In genomic region chr2:32926708-32927084, GRCh38 we compare ENCODE assay signal across 13 cellular contexts. TPM values are rescaled to one million over a fixed set of nuclear protein-coding genes. Genes with fewer than 3 reads are reported as not detected.
DNase-seq lines count a peak whose midpoint lies in the region; ATAC-seq and TF ChIP-seq lines count a peak whose summit lies in the region.
"Had no signal": no experiment of that assay in that cellular context is flagged by ENCODE, and none has a peak within 500 bp of the region (broad histone marks: within the 10 kb centered on the region; RNA-seq: fewer than 3 reads in every experiment).

No MANE protein-coding gene starts in this region.

- no peak overlapping the region for H3K18ac ChIP-seq in trophoblast cell (ENCODE audit: low read length)

- H3K9me2 ChIP-seq in HCT116 (ENCODE audit: insufficient read depth): no peaks in the 10 kb centered on the region

- TF ChIP-seq POLR2A in HCT116 (IDR thresholded peaks at IDR 0.05; ENCODE audit: borderline replicate concordance, extremely low read depth, insufficient read depth, insufficient read length): no peak

- ATAC-seq in HCT116 (no peak), left ventricle myocardium superior (peak; percentile 67), HG03135 (IDR thresholded peaks at IDR 0.05; ENCODE audit: unreplicated experiment) (no peak)
- no peak for ATAC-seq in activated CD4-positive, CD25-positive, alpha-beta regulatory T cell treated with anti-CD3 and anti-CD28 coated beads, Interleukin-2, amount 50 U/mL, for 24 hours
- ATAC-seq: activated naive CD8-positive, alpha-beta T cell treated with anti-CD3 and anti-CD28 coated beads, Interleukin-2, amount 50 U/mL, for 24 hours; stimulated activated memory B cell treated with anti-CD40 and anti-IgM and Interleukin-4, amounts not matched to agents 10 μg/mL and 1 μg/mL and 100 μg/mL, for 72 hours had no signal

- H2BK12ac ChIP-seq in trophoblast cell (ENCODE audit: low read length): no peak overlapping the region

- H3K4me3 ChIP-seq in HCT116 (replicated peaks in 1 of 2; ENCODE audit: low read depth in 1 of 2, low read length in 2 of 2): no peak overlapping the region
- no peak overlapping the region for H3K4me3 ChIP-seq in astrocyte of the spinal cord (ENCODE audit: low read depth, low read length)
- no peak overlapping the region for H3K4me3 ChIP-seq in trophoblast cell (ENCODE audit: low read depth, low read length)

- 0 out of 2 replicates have a peak, but pooled peaks have one; percentile 3 for TF ChIP-seq RAD21 in HCT116 (IDR thresholded peaks at IDR 0.05; ENCODE audit: low read depth)

- H3K9ac ChIP-seq in HCT116 (ENCODE audit: low read length) (no peak overlapping the region), trophoblast cell (ENCODE audit: low read length) (no peak overlapping the region)

- no peaks in the 10 kb centered on the region for H3K79me2 ChIP-seq in HCT116 (ENCODE audit: insufficient read depth, low read length)
- H3K79me2 ChIP-seq in trophoblast cell (ENCODE audit: control insufficient read depth, insufficient read depth, low read length, poor library complexity): no peaks in the 10 kb centered on the region

- H3K9me3 ChIP-seq in HCT116 (ENCODE audit: control insufficient read depth in 1 of 2, insufficient read depth in 1 of 2, low read depth in 1 of 2, low read length in 2 of 2) (no peaks in the 10 kb centered on the region), trophoblast cell (ENCODE audit: insufficient read depth, low read depth, low read length) (no peaks in the 10 kb centered on the region)
- H3K9me3 ChIP-seq: neutrophil had no signal

- no peak overlapping the region for H2AK5ac ChIP-seq in trophoblast cell (ENCODE audit: low read length)

- no peak overlapping the region for H2BK5ac ChIP-seq in trophoblast cell (ENCODE audit: low read depth, low read length, poor library complexity)

- in situ Hi-C loops in astrocyte of the spinal cord (cut with HindIII; ENCODE audit: low sequenced_read_pairs): no loop called here

- no peak overlapping the region for H3K27ac ChIP-seq in HCT116 (ENCODE audit: low read depth, low read length)
- H3K27ac ChIP-seq in trophoblast cell (ENCODE audit: low read depth, low read length): no peak overlapping the region
- H3K27ac ChIP-seq: neutrophil had no signal

- no peaks in the 10 kb centered on the region for H4K20me1 ChIP-seq in HCT116 (ENCODE audit: insufficient read depth)

- RAD21 ChIA-PET in HCT116 (lab: Charles Lee; ENCODE audit: low non-redundant PET in 1 of 2, low total read pairs in 2 of 2, uncharacterized antibody in 2 of 2, unreplicated experiment in 2 of 2): no interaction called here

- H4K12ac ChIP-seq in trophoblast cell (ENCODE audit: low read depth, low read length): no peak overlapping the region

- H3K27me3 ChIP-seq in HCT116 (ENCODE audit: insufficient read depth, low read length): no peaks in the 10 kb centered on the region
- H3K27me3 ChIP-seq in trophoblast cell (ENCODE audit: insufficient read depth, low read length): no peaks in the 10 kb centered on the region

- no peak for DNase-seq in HCT116 (ENCODE audit: low read depth, low spot score)
- DNase-seq in astrocyte of the spinal cord (ENCODE audit: low read depth, low spot score): peak; percentile 53
- DNase-seq in left ventricle myocardium superior: no peak
- DNase-seq in trophoblast cell: peak; percentile 56 to 77
- DNase-seq in CD1c-positive myeloid dendritic cell (ENCODE audit: extremely low spot score): no peak
- no peak for DNase-seq in GOT3 (lab: John Stamatoyannopoulos, UW)
- DNase-seq: activated CD8-positive, alpha-beta memory T cell treated with anti-CD3 and anti-CD28 coated beads, Interleukin-2, amount 50 U/mL, for 4 hours; activated naive CD8-positive, alpha-beta T cell treated with anti-CD3 and anti-CD28 coated beads, Interleukin-2, amount 50 U/mL, for 24 hours; NCI-H187 had no signal

- H2AFZ ChIP-seq in HCT116 (ENCODE audit: low read depth, low read length, poor library complexity, severe bottlenecking): no peak overlapping the region
- no peak overlapping the region for H2AFZ ChIP-seq in trophoblast cell (ENCODE audit: insufficient read depth, low read length, poor library complexity)

- no CpG with 5 or more reads among the region's 2 CpGs for WGBS in trophoblast cell (ENCODE audit: extremely low coverage, insufficient coverage, insufficient read length)

- intact Hi-C loops in HCT116 (cut with micrococcal nuclease): no loop called here
- intact Hi-C loops in left ventricle myocardium superior (cut with micrococcal nuclease): no loop called here

- H3K79me1 ChIP-seq in trophoblast cell (ENCODE audit: low read length): peaks cover 3% of the 10 kb centered on the region

- POLR2A ChIA-PET in HCT116 (lab: Charles Lee): no interaction called here

- no peak overlapping the region for H3K23ac ChIP-seq in trophoblast cell (ENCODE audit: low read length)

- no TSS peak for BruUV-seq in HCT116 (replicated peaks; lab: Mats Ljungman, UMichigan)

- no peak overlapping the region for H3K14ac ChIP-seq in trophoblast cell (ENCODE audit: low read length)

- no peak overlapping the region for H4K8ac ChIP-seq in trophoblast cell (ENCODE audit: low read depth, low read length)

- TF ChIP-seq CTCF in HCT116 (IDR thresholded peaks at IDR 0.05 in 2 of 3, conservative IDR thresholded peaks at IDR 0.05 in 1 of 3; ENCODE audit: borderline replicate concordance in 1 of 3, insufficient read depth in 1 of 3, low read depth in 2 of 3, low read length in 2 of 3): no peak
- TF ChIP-seq CTCF in astrocyte of the spinal cord (IDR thresholded peaks at IDR 0.05; ENCODE audit: low read depth, low read length): no peak

- no peak overlapping the region for H4K91ac ChIP-seq in trophoblast cell (ENCODE audit: low read depth, low read length)

- CTCF ChIA-PET in HCT116 (lab: Charles Lee): no interaction called here

- H3K4ac ChIP-seq in trophoblast cell (ENCODE audit: low read depth, low read length): no peak overlapping the region

- no peak overlapping the region for H3K4me2 ChIP-seq in HCT116 (ENCODE audit: low read length)
- H3K4me2 ChIP-seq in trophoblast cell (ENCODE audit: low read length): no peak overlapping the region

- H2BK120ac ChIP-seq in trophoblast cell (ENCODE audit: insufficient read depth, low read length, poor library complexity): no peak overlapping the region

- H3K4me1 ChIP-seq in HCT116 (ENCODE audit: control insufficient read depth in 1 of 2, insufficient read depth in 2 of 2, low read length in 2 of 2) (no peaks in the 10 kb centered on the region), trophoblast cell (ENCODE audit: control insufficient read depth in 1 of 2, insufficient read depth in 2 of 2, low read length in 2 of 2) (peaks cover 10 to 12% of the 10 kb centered on the region in 2 experiments)

- H3K36me3 ChIP-seq in HCT116 (ENCODE audit: control insufficient read depth in 1 of 2, insufficient read depth in 2 of 2, low read length in 2 of 2): no peaks in the 10 kb centered on the region
- no peaks in the 10 kb centered on the region for H3K36me3 ChIP-seq in trophoblast cell (ENCODE audit: control insufficient read depth in 1 of 2, insufficient read depth in 2 of 2, low read length in 2 of 2)
- H3K36me3 ChIP-seq: neutrophil had no signal

TF ChIP-seq in HCT116, 20 proteins besides CTCF, POLR2A, EP300 and RAD21 (continues in another document):
- TF ChIP-seq CEBPB (IDR thresholded peaks at IDR 0.05; ENCODE audit: low read depth) (no peak), POLR2AphosphoS5 (IDR thresholded peaks at IDR 0.05; ENCODE audit: low read depth, low read length) (no peak), SRF (IDR thresholded peaks at IDR 0.05; ENCODE audit: low read depth) (no peak), ELF1 (IDR thresholded peaks at IDR 0.05; ENCODE audit: borderline replicate concordance, low read depth) (no peak)
- TF ChIP-seq, protein P1, sequence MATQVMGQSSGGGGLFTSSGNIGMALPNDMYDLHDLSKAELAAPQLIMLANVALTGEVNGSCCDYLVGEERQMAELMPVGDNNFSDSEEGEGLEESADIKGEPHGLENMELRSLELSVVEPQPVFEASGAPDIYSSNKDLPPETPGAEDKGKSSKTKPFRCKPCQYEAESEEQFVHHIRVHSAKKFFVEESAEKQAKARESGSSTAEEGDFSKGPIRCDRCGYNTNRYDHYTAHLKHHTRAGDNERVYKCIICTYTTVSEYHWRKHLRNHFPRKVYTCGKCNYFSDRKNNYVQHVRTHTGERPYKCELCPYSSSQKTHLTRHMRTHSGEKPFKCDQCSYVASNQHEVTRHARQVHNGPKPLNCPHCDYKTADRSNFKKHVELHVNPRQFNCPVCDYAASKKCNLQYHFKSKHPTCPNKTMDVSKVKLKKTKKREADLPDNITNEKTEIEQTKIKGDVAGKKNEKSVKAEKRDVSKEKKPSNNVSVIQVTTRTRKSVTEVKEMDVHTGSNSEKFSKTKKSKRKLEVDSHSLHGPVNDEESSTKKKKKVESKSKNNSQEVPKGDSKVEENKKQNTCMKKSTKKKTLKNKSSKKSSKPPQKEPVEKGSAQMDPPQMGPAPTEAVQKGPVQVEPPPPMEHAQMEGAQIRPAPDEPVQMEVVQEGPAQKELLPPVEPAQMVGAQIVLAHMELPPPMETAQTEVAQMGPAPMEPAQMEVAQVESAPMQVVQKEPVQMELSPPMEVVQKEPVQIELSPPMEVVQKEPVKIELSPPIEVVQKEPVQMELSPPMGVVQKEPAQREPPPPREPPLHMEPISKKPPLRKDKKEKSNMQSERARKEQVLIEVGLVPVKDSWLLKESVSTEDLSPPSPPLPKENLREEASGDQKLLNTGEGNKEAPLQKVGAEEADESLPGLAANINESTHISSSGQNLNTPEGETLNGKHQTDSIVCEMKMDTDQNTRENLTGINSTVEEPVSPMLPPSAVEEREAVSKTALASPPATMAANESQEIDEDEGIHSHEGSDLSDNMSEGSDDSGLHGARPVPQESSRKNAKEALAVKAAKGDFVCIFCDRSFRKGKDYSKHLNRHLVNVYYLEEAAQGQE (IDR thresholded peaks at IDR 0.05; ENCODE audit: low read depth): no peak
- TF ChIP-seq, protein P2, sequence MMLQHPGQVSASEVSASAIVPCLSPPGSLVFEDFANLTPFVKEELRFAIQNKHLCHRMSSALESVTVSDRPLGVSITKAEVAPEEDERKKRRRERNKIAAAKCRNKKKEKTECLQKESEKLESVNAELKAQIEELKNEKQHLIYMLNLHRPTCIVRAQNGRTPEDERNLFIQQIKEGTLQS (IDR thresholded peaks at IDR 0.05): no peak

RNA-seq across cellular contexts. Expression of gene LTBP1, which starts 20.1 kb away (rescaled TPM):
- total RNA-seq in HCT116 (2021; ENCODE audit: unreplicated experiment) (5.1 TPM), left ventricle myocardium superior (72.5 TPM)
- 2.9 and 3.5 TPM in 2 replicates for polyA plus RNA-seq in HCT116 (2012)
- polyA plus RNA-seq in trophoblast cell (2013): 26.6 and 27.0 TPM in 2 replicates

Comparison
In these comparisons a context has a peak if more than half of its experiments do, and no peak if none do; other contexts are left out.
1. DNase-seq: peak in astrocyte of the spinal cord (single experiment) and trophoblast cell (2 of 2); none in HCT116 (single experiment), left ventricle myocardium superior (single experiment), CD1c-positive myeloid dendritic cell (single experiment) and GOT3 (single experiment).
2. RNA of gene LTBP1, which starts 20.1 kb away (total RNA-seq): 72.5 TPM in left ventricle myocardium superior (single experiment); 5.1 TPM in HCT116 (single experiment); every median in the first group is over 10 times any median in the second.